In genomic region chr6:11320914-11321549, GRCh38 we compare ENCODE assay signal across 18 cellular contexts.
DNase-seq lines count a peak whose midpoint lies in the region; ATAC-seq, FAIRE-seq and TF ChIP-seq lines count a peak whose summit lies in the region.
"Had no signal": no experiment of that assay in that cellular context is flagged by ENCODE, and none has a peak within 500 bp of the region (broad histone marks: within the 10 kb centered on the region; RNA-seq: fewer than 3 reads in every experiment).

No MANE protein-coding gene starts in this region.

- peaks cover 0 to 4% (median 0%) of the 10 kb centered on the region in 7 donors for H3K9me3 Mint-ChIP-seq in CD14-positive monocyte
- no peaks in the 10 kb centered on the region for H3K9me3 Mint-ChIP-seq in Calu3 (ENCODE audit: low read depth, unreplicated experiment)
- H3K9me3 Mint-ChIP-seq in astrocyte (ENCODE audit: unreplicated experiment), result no peaks in the 10 kb centered on the region

- H3K4me2 ChIP-seq in astrocyte (ENCODE audit: low read length), result peak overlapping the region; percentile 50

- H3K4me1 ChIP-seq in astrocyte (ENCODE audit: insufficient read depth, low read length), result peaks cover 37% of the 10 kb centered on the region
- H3K4me1 ChIP-seq in neutrophil (ENCODE audit: control insufficient read depth in 1 of 2, insufficient read depth in 1 of 2, low read depth in 1 of 2, low read length in 1 of 2), result peaks cover 53 to 60% of the 10 kb centered on the region in 2 experiments

- peak overlapping the region; percentile 35 for H2AFZ ChIP-seq in astrocyte (ENCODE audit: low read depth, low read length)

- H4K20me1 ChIP-seq in astrocyte (ENCODE audit: insufficient read depth, low read length), result no peaks in the 10 kb centered on the region

- DNase-seq in CD14-positive monocyte (ENCODE audit: low spot score), result no peak
- no peak for DNase-seq in Calu3
- peak; percentile 27 for DNase-seq in astrocyte (ENCODE audit: low read depth)
- DNase-seq in EL, result no peak
- DNase-seq in activated CD4-positive, CD25-positive, alpha-beta regulatory T cell treated with anti-CD3 and anti-CD28 coated beads, Interleukin-2, amount 50 U/mL, for 72 hours, result no peak
- DNase-seq: H7; MM.1S; NCI-H1092; NCI-H146; NCI-H2081 treated with DMSO at 0.1 percent for 48 hours; NK-92 treated with Interleukin-12 subunit alpha and Interleukin-12 subunit beta, amount 100 ng/mL, for 24 hours; Peyer's patch; SW 1271 had no signal

- no peaks in the 10 kb centered on the region for H3K27me3 ChIP-seq in astrocyte (ENCODE audit: insufficient read depth, low read length)
- no peaks in the 10 kb centered on the region for H3K27me3 ChIP-seq in neutrophil
- H3K27me3 ChIP-seq: Peyer's patch had no signal

- H3K9me3 ChIP-seq in astrocyte (ENCODE audit: insufficient read depth, low read depth, low read length) (no peaks in the 10 kb centered on the region), neutrophil (no peaks in the 10 kb centered on the region)
- H3K9me3 ChIP-seq: Peyer's patch had no signal

- H3K4me3 ChIP-seq in astrocyte (ENCODE audit: insufficient read depth, low read depth, low read length), result no peak overlapping the region
- no peak overlapping the region for H3K4me3 ChIP-seq in neutrophil (ENCODE audit: low read depth in 1 of 2, low read length in 1 of 2)
- H3K4me3 ChIP-seq: GM12878, Peyer's patch had no signal

- H3K27me3 Mint-ChIP-seq in CD14-positive monocyte (ENCODE audit: low read depth in 3 of 3), result peaks cover 0 to 3% (median 2%) of the 10 kb centered on the region in 3 donors
- H3K27me3 Mint-ChIP-seq in Calu3 (ENCODE audit: unreplicated experiment), result no peaks in the 10 kb centered on the region
- H3K27me3 Mint-ChIP-seq in astrocyte (ENCODE audit: low read depth, unreplicated experiment), result no peaks in the 10 kb centered on the region

- H3K27ac ChIP-seq in astrocyte (ENCODE audit: low read depth, low read length) (peak overlapping the region; percentile 5), neutrophil (peak overlapping the region; percentile 97)
- H3K27ac ChIP-seq: C4-2B, Peyer's patch had no signal

- TF ChIP-seq CTCF in CD14-positive monocyte (IDR thresholded peaks at IDR 0.05), result no peak
- no peak for TF ChIP-seq CTCF in Calu3 (IDR thresholded peaks at IDR 0.05; ENCODE audit: unreplicated experiment)
- TF ChIP-seq CTCF in astrocyte (IDR thresholded peaks at IDR 0.05; ENCODE audit: insufficient read depth, low read depth, low read length), result no peak
- TF ChIP-seq CTCF in neutrophil (IDR thresholded peaks at IDR 0.05), result no peak

- H3K27ac Mint-ChIP-seq in CD14-positive monocyte, result peak overlapping the region in 5 of 7 donors; percentile 12 to 99 (median 21)
- peak overlapping the region; percentile 58 for H3K27ac Mint-ChIP-seq in Calu3 (ENCODE audit: unreplicated experiment)
- H3K27ac Mint-ChIP-seq in astrocyte (ENCODE audit: unreplicated experiment), result no peak overlapping the region

- no peak overlapping the region for H3K9ac ChIP-seq in astrocyte (ENCODE audit: low read length)

- intact Hi-C loops in CD14-positive monocyte (cut with micrococcal nuclease) (loop anchor here in 1 of 2 donors (5.0 to 10.0 kb wide), 3 partner anchors 91 to 176 kb away; no protein-coding TSS in a partner anchor), Calu3 (cut with micrococcal nuclease; ENCODE audit: unreplicated experiment) (no loop called here)

- no peak overlapping the region for H3K4me3 Mint-ChIP-seq in CD14-positive monocyte
- no peak overlapping the region for H3K4me3 Mint-ChIP-seq in Calu3 (ENCODE audit: low read depth, unreplicated experiment)
- H3K4me3 Mint-ChIP-seq in astrocyte (ENCODE audit: unreplicated experiment), result no peak overlapping the region

- H3K4me1 Mint-ChIP-seq in CD14-positive monocyte, result peaks cover 73% of the 10 kb centered on the region
- H3K4me1 Mint-ChIP-seq in Calu3 (ENCODE audit: low read depth, unreplicated experiment), result peaks cover 56% of the 10 kb centered on the region
- peaks cover 48% of the 10 kb centered on the region for H3K4me1 Mint-ChIP-seq in astrocyte (ENCODE audit: low read depth, unreplicated experiment)

- no TSS peak for BruUV-seq in Calu3 (replicated peaks; lab: Mats Ljungman, UMichigan)

- H3K79me2 ChIP-seq in astrocyte (ENCODE audit: insufficient read depth, low read length), result no peaks in the 10 kb centered on the region

- FAIRE-seq in astrocyte (lab: Jason Lieb, UNC), result no peak
- FAIRE-seq: GM12878 had no signal

- peaks cover 58 to 72% of the 10 kb centered on the region in 2 donors for H3K36me3 Mint-ChIP-seq in CD14-positive monocyte
- peaks cover 26% of the 10 kb centered on the region for H3K36me3 Mint-ChIP-seq in Calu3 (ENCODE audit: insufficient read depth, unreplicated experiment)
- no peaks in the 10 kb centered on the region for H3K36me3 Mint-ChIP-seq in astrocyte (ENCODE audit: low read depth, unreplicated experiment)

- H3K36me3 ChIP-seq in astrocyte (ENCODE audit: insufficient read depth, low read length) (no peaks in the 10 kb centered on the region), neutrophil (peaks cover 31% of the 10 kb centered on the region)
- H3K36me3 ChIP-seq: Peyer's patch had no signal

- CTCF ChIA-PET in Calu3 (lab: Charles Lee), result interaction anchor here (0.7 kb wide), 1 partner anchor 114 kb away, joined by 3 read pairs; no protein-coding TSS in a partner anchor

- ATAC-seq in GM19351 (IDR thresholded peaks at IDR 0.05; ENCODE audit: unreplicated experiment) (no peak), GM21447 (IDR thresholded peaks at IDR 0.05; ENCODE audit: unreplicated experiment) (no peak)
- ATAC-seq: GM12878 had no signal
